27 cellular contexts compared by ENCODE assay signal in genomic region chr4:59094505-59094904, GRCh38.
A peak's percentile ranks its signal among the peaks of the same experiment; 100 is the strongest.
DNase-seq lines count a peak whose midpoint lies in the region; TF ChIP-seq lines count a peak whose summit lies in the region.
"Had no signal": no experiment of that assay in that cellular context is flagged by ENCODE, and none has a peak within 500 bp of the region (broad histone marks: within the 10 kb centered on the region; RNA-seq: fewer than 3 reads in every experiment).

No MANE protein-coding gene starts in this region.

- no peaks in the 10 kb centered on the region for H3K36me3 ChIP-seq in WERI-Rb-1
- H3K36me3 ChIP-seq: BLaER1, sigmoid colon, thyroid gland had no signal

- H3K79me1 ChIP-seq in H9 (ENCODE audit: insufficient read depth, low read depth, low read length, poor library complexity, severe bottlenecking) = no peaks in the 10 kb centered on the region

- DNase-seq in H9 (peak; percentile 26), NCI-H69 (lab: John Stamatoyannopoulos, UW) (peak; percentile 36), WERI-Rb-1 (no peak), neural crest cell (ENCODE audit: low read depth, low spot score) (no peak), mesothelial cell of epicardium (ENCODE audit: low spot score in 2 of 2, unreplicated experiment in 2 of 2) (no peak), NCI-H226 (no peak), GM03348 (ENCODE audit: low spot score) (no peak)
- DNase-seq: activated CD4-positive, alpha-beta T cell treated with anti-CD3 and anti-CD28 coated beads for 4 hours; activated naive CD4-positive, alpha-beta T cell treated with anti-CD3 and anti-CD28 coated beads, Interleukin-2, amount 50 U/mL, for 16 hours; activated T-cell treated with anti-CD3 and anti-CD28 coated beads for 4 hours; amniotic stem cell; dermis blood vessel endothelial cell; glutamatergic neuron; left ventricle myocardium superior; MM.1S; NCI-H1930; NCI-H2227 treated with DMSO at 0.1 percent for 48 hours; NCI-H774; psoas muscle; SHP77; sigmoid colon; stimulated activated CD4-positive, alpha-beta T cell treated with anti-CD3 and anti-CD28 coated beads, Interleukin-4, amount 100 ng/mL, for 1 hour; thyroid gland had no signal

- no peak overlapping the region for H3K27ac Mint-ChIP-seq in H9
- H3K27ac Mint-ChIP-seq in neural crest cell (ENCODE audit: unreplicated experiment) = no peak overlapping the region
- no peak overlapping the region for H3K27ac Mint-ChIP-seq in mesothelial cell of epicardium
- H3K27ac Mint-ChIP-seq: activated T-helper 2 cell treated with anti-CD3 and anti-CD28 coated beads, Interferon-gamma antibody, Interleukin-2, Interleukin-4, amounts not matched to agents 10 μg/mL and 5 μg/mL and 100 μg/mL, durations not matched to agents 14 hours and 24 hours and 36 hours; brain had no signal

- H2BK15ac ChIP-seq in H9 (ENCODE audit: low read depth, low read length) = no peak overlapping the region

- H2AK5ac ChIP-seq in H9 (ENCODE audit: insufficient read length, low read length) = no peak overlapping the region

- H3K14ac ChIP-seq in H9 (ENCODE audit: insufficient read depth, low read length) = no peak overlapping the region

- no peak overlapping the region for H2AFZ ChIP-seq in H9 (ENCODE audit: low read length)

- H3K18ac ChIP-seq in H9 (ENCODE audit: insufficient read length, low read depth, low read length) = no peak overlapping the region

- no peaks in the 10 kb centered on the region; the same call in 1 of the 2 replicates for H3K4me1 ChIP-seq in H9 (ENCODE audit: insufficient read depth, low read length)
- H3K4me1 ChIP-seq: BLaER1, psoas muscle, sigmoid colon, thyroid gland had no signal

- H3K56ac ChIP-seq in H9 (ENCODE audit: insufficient read length, low read depth, low read length) = no peak overlapping the region

- H3K4me3 Mint-ChIP-seq in H9 (no peak overlapping the region), neural crest cell (no peak overlapping the region), mesothelial cell of epicardium (no peak overlapping the region)
- H3K4me3 Mint-ChIP-seq: brain had no signal

- H3K23ac ChIP-seq in H9 (ENCODE audit: insufficient read length, low read depth, low read length) = no peak overlapping the region

- no peaks in the 10 kb centered on the region; a peak in 1 of 7 replicates for H3K36me3 Mint-ChIP-seq in H9 (ENCODE audit: insufficient read depth in 1 of 3, low read depth in 3 of 3)
- H3K36me3 Mint-ChIP-seq in neural crest cell (ENCODE audit: low read depth) = no peaks in the 10 kb centered on the region
- H3K36me3 Mint-ChIP-seq in mesothelial cell of epicardium = no peaks in the 10 kb centered on the region
- H3K36me3 Mint-ChIP-seq: brain had no signal

- H3K9ac ChIP-seq in H9 (ENCODE audit: extremely low read depth, insufficient read length, low read length) = no peak overlapping the region
- H3K9ac ChIP-seq: BLaER1, KMS-11 had no signal

- no peak overlapping the region for H2BK20ac ChIP-seq in H9 (ENCODE audit: low read depth, low read length, poor library complexity, severe bottlenecking)

- H3K9me3 ChIP-seq in H9 (ENCODE audit: control insufficient read depth, low read depth, low read length) (no peaks in the 10 kb centered on the region), WERI-Rb-1 (ENCODE audit: severe bottlenecking) (no peaks in the 10 kb centered on the region)
- H3K9me3 ChIP-seq: BLaER1, psoas muscle, sigmoid colon, thyroid gland had no signal

- no peaks in the 10 kb centered on the region for H4K20me1 ChIP-seq in H9 (ENCODE audit: control insufficient read depth, insufficient read depth, insufficient read length)
- H4K20me1 ChIP-seq: BLaER1 had no signal

- H2BK120ac ChIP-seq in H9 (ENCODE audit: low read depth, low read length, poor library complexity, severe bottlenecking) = no peak overlapping the region

- no peak overlapping the region for H3T11ph ChIP-seq in H9 (ENCODE audit: low read length)

- H3K23me2 ChIP-seq in H9 (ENCODE audit: insufficient read length, low read depth, low read length, poor library complexity, severe bottlenecking) = no peaks in the 10 kb centered on the region

- H4K91ac ChIP-seq in H9 (ENCODE audit: insufficient read length, low read depth, low read length) = no peak overlapping the region

- H3K4me3 ChIP-seq in WERI-Rb-1 (ENCODE audit: low read depth, low read length) = no peak overlapping the region
- H3K4me3 ChIP-seq: BLaER1, psoas muscle, sigmoid colon, thyroid gland had no signal

- no peak overlapping the region for H3K4ac ChIP-seq in H9 (ENCODE audit: low read depth, low read length)

- H3K27me3 Mint-ChIP-seq in H9 (ENCODE audit: low read depth) = no peaks in the 10 kb centered on the region
- no peaks in the 10 kb centered on the region for H3K27me3 Mint-ChIP-seq in neural crest cell (ENCODE audit: low read depth)
- H3K27me3 Mint-ChIP-seq in mesothelial cell of epicardium (ENCODE audit: low read depth) = no peaks in the 10 kb centered on the region

- H2BK5ac ChIP-seq in H9 (ENCODE audit: insufficient read length, low read length) = no peak overlapping the region

- H3K27ac ChIP-seq in H9 (ENCODE audit: insufficient read length, low read depth, low read length) = no peak overlapping the region
- no peak overlapping the region for H3K27ac ChIP-seq in WERI-Rb-1
- H3K27ac ChIP-seq: BLaER1, KMS-11, psoas muscle, sigmoid colon, thyroid gland had no signal

- peaks cover 7 to 8% of the 10 kb centered on the region in 2 experiments; a peak in 3 of 4 replicates for H3K4me1 Mint-ChIP-seq in H9
- no peaks in the 10 kb centered on the region for H3K4me1 Mint-ChIP-seq in neural crest cell
- H3K4me1 Mint-ChIP-seq in mesothelial cell of epicardium = peaks cover 11% of the 10 kb centered on the region
- H3K4me1 Mint-ChIP-seq: brain had no signal

- H3K4me2 ChIP-seq in H9 (ENCODE audit: insufficient read depth, insufficient read length, low read length) = no peak overlapping the region
- H3K4me2 ChIP-seq: BLaER1, KMS-11 had no signal

- no peak overlapping the region for H4K8ac ChIP-seq in H9 (replicated peaks; ENCODE audit: insufficient read length, low read depth, low read length)

- H3K27me3 ChIP-seq in H9 (ENCODE audit: insufficient read depth, low read length) (no peaks in the 10 kb centered on the region), WERI-Rb-1 (ENCODE audit: insufficient read depth, low read depth, severe bottlenecking) (no peaks in the 10 kb centered on the region)
- H3K27me3 ChIP-seq: BLaER1, sigmoid colon, thyroid gland had no signal

- H2BK12ac ChIP-seq in H9 (ENCODE audit: insufficient read length, low read depth, low read length) = no peak overlapping the region

- H3K9me3 Mint-ChIP-seq in H9 (peaks cover 0 to 2% of the 10 kb centered on the region in 2 experiments; a peak in 1 of 5 replicates), neural crest cell (peaks cover 5% of the 10 kb centered on the region), mesothelial cell of epicardium (peaks cover 6% of the 10 kb centered on the region)

- no CpG with 5 or more reads among the region's 4 CpGs for WGBS in H9 (ENCODE audit: extremely low coverage, insufficient read length, low lambda C conversion rate)

- TF ChIP-seq CTCF in H9 (conservative IDR thresholded peaks at IDR 0.05) (peak; percentile 66), WERI-Rb-1 (IDR thresholded peaks at IDR 0.05; ENCODE audit: low read depth, low read length) (0 out of 2 replicates have a peak, but pooled peaks have one; percentile 14), neural crest cell (conservative IDR thresholded peaks at IDR 0.05) (peak; percentile 18), mesothelial cell of epicardium (IDR thresholded peaks at IDR 0.05; ENCODE audit: unreplicated experiment) (no peak)

- no peaks in the 10 kb centered on the region for H3K79me2 ChIP-seq in H9 (ENCODE audit: insufficient read depth, low read length)

- H4K5ac ChIP-seq in H9 (ENCODE audit: insufficient read length, low read depth, low read length) = no peak overlapping the region

Comparison
In these comparisons a context has a peak if more than half of its experiments do, and no peak if none do; other contexts are left out.
1. DNase-seq: peak in H9 (single experiment) and NCI-H69 (single experiment); none in WERI-Rb-1 (single experiment), neural crest cell (single experiment), mesothelial cell of epicardium (0 of 2), NCI-H226 (single experiment) and GM03348 (single experiment).